8 cellular contexts compared by ENCODE assay signal in genomic region chr13:46598820-46599180, GRCh38. TPM values are rescaled to one million over a fixed set of nuclear protein-coding genes. Genes with fewer than 3 reads are reported as not detected.
A peak's percentile ranks its signal among the peaks of the same experiment; 100 is the strongest.
DNase-seq lines count a peak whose midpoint lies in the region; ATAC-seq, FAIRE-seq and TF ChIP-seq lines count a peak whose summit lies in the region.
"Had no signal": no experiment of that assay in that cellular context is flagged by ENCODE, and none has a peak within 500 bp of the region (broad histone marks: within the 10 kb centered on the region; RNA-seq: fewer than 3 reads in every experiment).

No MANE protein-coding gene starts in this region.

- intact Hi-C loops in natural killer cell (cut with micrococcal nuclease) = no loop called here

- H3K4me3 ChIP-seq in SK-N-SH (ENCODE audit: low read depth in 2 of 2, low read length in 1 of 2) = no peak overlapping the region

- no peak overlapping the region for H3K4me2 ChIP-seq in SK-N-SH

- peaks cover 75 to 89% of the 10 kb centered on the region in 2 donors for H3K4me1 Mint-ChIP-seq in natural killer cell

- no peaks in the 10 kb centered on the region for H3K27me3 ChIP-seq in SK-N-SH (ENCODE audit: insufficient read depth)

- no peak for TF ChIP-seq EP300 in SK-N-SH (IDR thresholded peaks at IDR 0.05; ENCODE audit: borderline replicate concordance in 1 of 2, low read depth in 1 of 2, low read length in 1 of 2)

- H3K79me2 ChIP-seq in SK-N-SH (ENCODE audit: insufficient read depth) = peaks cover 95% of the 10 kb centered on the region

- H3K9me3 ChIP-seq in SK-N-SH = no peaks in the 10 kb centered on the region

- FAIRE-seq in RCC 7860 (lab: Jason Lieb, UNC) = no peak

- DNase-seq in natural killer cell (no peak), SK-N-SH (no peak), RCC 7860 (ENCODE audit: low spot score) (no peak)
- DNase-seq in stimulated activated CD4-positive, alpha-beta T cell treated with anti-CD3 and anti-CD28 coated beads, Interleukin-12 subunit alpha, Interleukin-12 subunit beta, amount 100 ng/mL, for 4 hours = no peak
- DNase-seq: NCI-H526 had no signal

- H3K4me1 ChIP-seq in SK-N-SH (ENCODE audit: control insufficient read depth in 1 of 2, insufficient read depth in 2 of 2, low read depth in 1 of 2, low read length in 1 of 2) = peaks cover 23 to 28% of the 10 kb centered on the region in 2 experiments; a peak in 3 of 4 replicates

- H3K9me2 ChIP-seq in SK-N-SH = no peaks in the 10 kb centered on the region

- peaks cover 50% of the 10 kb centered on the region for H4K20me1 ChIP-seq in SK-N-SH (ENCODE audit: insufficient read depth)

- peak overlapping the region; percentile 53 to 76 for H3K27ac Mint-ChIP-seq in natural killer cell

- no peak for TF ChIP-seq RAD21 in SK-N-SH (IDR thresholded peaks at IDR 0.05; ENCODE audit: low read length)

- H2AFZ ChIP-seq in SK-N-SH (ENCODE audit: low read depth) = no peak overlapping the region

- H3K27me3 Mint-ChIP-seq in natural killer cell (ENCODE audit: low read depth in 2 of 2) = no peaks in the 10 kb centered on the region

- H3F3A ChIP-seq in SK-N-SH (replicated peaks; ENCODE audit: insufficient read depth) = peaks cover 6% of the 10 kb centered on the region

- WGBS in SK-N-SH (ENCODE audit: low lambda C conversion rate) = 95% methylated on average over 2 of the region's 2 CpGs

- H3K36me3 Mint-ChIP-seq in natural killer cell = no peaks in the 10 kb centered on the region

- H3K9me3 Mint-ChIP-seq in natural killer cell = no peaks in the 10 kb centered on the region

- H3K36me3 ChIP-seq in SK-N-SH (replicated peaks in 1 of 2; ENCODE audit: control insufficient read depth in 1 of 2, insufficient read depth in 2 of 2, low read length in 1 of 2) = no peaks in the 10 kb centered on the region

- peak overlapping the region; percentile 39 for H3K4me3 Mint-ChIP-seq in natural killer cell

- CTCF ChIA-PET in SK-N-SH (lab: Yijun Ruan, JAX) = interaction anchor here (1.1 kb wide), 1 partner anchor 11 kb away, joined by 3 read pairs; no protein-coding TSS in a partner anchor

- TF ChIP-seq CTCF in natural killer cell (IDR thresholded peaks at IDR 0.05) = no peak
- no peak for TF ChIP-seq CTCF in SK-N-SH (IDR thresholded peaks at IDR 0.05)

- no peak overlapping the region for H3K27ac ChIP-seq in SK-N-SH (ENCODE audit: low read depth in 2 of 2, low read length in 1 of 2)

- POLR2A ChIA-PET in SK-N-SH (lab: Yijun Ruan, JAX) = no interaction called here

- H3K9ac ChIP-seq in SK-N-SH = no peak overlapping the region

- ATAC-seq in GM18861 (IDR thresholded peaks at IDR 0.05; ENCODE audit: unreplicated experiment) (peak; percentile 37), GM21515 (IDR thresholded peaks at IDR 0.05; ENCODE audit: unreplicated experiment) (peak; percentile 47), HG03442 (IDR thresholded peaks at IDR 0.05; ENCODE audit: unreplicated experiment) (peak; percentile 49), natural killer cell (peak in 1 of 3 donors; percentile 30)

TF ChIP-seq in SK-N-SH, 30 proteins besides CTCF, POLR2A, EP300 and RAD21:
- TF ChIP-seq, protein P1, sequence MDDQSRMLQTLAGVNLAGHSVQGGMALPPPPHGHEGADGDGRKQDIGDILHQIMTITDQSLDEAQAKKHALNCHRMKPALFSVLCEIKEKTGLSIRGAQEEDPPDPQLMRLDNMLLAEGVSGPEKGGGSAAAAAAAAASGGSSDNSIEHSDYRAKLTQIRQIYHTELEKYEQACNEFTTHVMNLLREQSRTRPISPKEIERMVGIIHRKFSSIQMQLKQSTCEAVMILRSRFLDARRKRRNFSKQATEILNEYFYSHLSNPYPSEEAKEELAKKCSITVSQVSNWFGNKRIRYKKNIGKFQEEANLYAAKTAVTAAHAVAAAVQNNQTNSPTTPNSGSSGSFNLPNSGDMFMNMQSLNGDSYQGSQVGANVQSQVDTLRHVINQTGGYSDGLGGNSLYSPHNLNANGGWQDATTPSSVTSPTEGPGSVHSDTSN (IDR thresholded peaks at IDR 0.05) = no peak
- no peak for TF ChIP-seq FOXJ3 (CRISPR knock-in tag; IDR thresholded peaks at IDR 0.05)
- TF ChIP-seq, protein P2, sequence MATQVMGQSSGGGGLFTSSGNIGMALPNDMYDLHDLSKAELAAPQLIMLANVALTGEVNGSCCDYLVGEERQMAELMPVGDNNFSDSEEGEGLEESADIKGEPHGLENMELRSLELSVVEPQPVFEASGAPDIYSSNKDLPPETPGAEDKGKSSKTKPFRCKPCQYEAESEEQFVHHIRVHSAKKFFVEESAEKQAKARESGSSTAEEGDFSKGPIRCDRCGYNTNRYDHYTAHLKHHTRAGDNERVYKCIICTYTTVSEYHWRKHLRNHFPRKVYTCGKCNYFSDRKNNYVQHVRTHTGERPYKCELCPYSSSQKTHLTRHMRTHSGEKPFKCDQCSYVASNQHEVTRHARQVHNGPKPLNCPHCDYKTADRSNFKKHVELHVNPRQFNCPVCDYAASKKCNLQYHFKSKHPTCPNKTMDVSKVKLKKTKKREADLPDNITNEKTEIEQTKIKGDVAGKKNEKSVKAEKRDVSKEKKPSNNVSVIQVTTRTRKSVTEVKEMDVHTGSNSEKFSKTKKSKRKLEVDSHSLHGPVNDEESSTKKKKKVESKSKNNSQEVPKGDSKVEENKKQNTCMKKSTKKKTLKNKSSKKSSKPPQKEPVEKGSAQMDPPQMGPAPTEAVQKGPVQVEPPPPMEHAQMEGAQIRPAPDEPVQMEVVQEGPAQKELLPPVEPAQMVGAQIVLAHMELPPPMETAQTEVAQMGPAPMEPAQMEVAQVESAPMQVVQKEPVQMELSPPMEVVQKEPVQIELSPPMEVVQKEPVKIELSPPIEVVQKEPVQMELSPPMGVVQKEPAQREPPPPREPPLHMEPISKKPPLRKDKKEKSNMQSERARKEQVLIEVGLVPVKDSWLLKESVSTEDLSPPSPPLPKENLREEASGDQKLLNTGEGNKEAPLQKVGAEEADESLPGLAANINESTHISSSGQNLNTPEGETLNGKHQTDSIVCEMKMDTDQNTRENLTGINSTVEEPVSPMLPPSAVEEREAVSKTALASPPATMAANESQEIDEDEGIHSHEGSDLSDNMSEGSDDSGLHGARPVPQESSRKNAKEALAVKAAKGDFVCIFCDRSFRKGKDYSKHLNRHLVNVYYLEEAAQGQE (IDR thresholded peaks at IDR 0.05; ENCODE audit: low read depth, low read length) = no peak
- TF ChIP-seq RXRA (IDR thresholded peaks at IDR 0.05; ENCODE audit: borderline replicate concordance, low read depth) = no peak
- no peak for TF ChIP-seq TEAD4 (IDR thresholded peaks at IDR 0.05; ENCODE audit: borderline replicate concordance, insufficient read depth)
- no peak for TF ChIP-seq SIN3A (IDR thresholded peaks at IDR 0.05; ENCODE audit: borderline replicate concordance, low read depth, low read length)
- TF ChIP-seq EZH2phosphoT487 (IDR thresholded peaks at IDR 0.05; ENCODE audit: borderline replicate concordance, low read depth) = no peak
- no peak for TF ChIP-seq YY1 (IDR thresholded peaks at IDR 0.05; ENCODE audit: low read depth)
- TF ChIP-seq NFIC (IDR thresholded peaks at IDR 0.05; ENCODE audit: borderline replicate concordance) = no peak
- TF ChIP-seq, protein P3, sequence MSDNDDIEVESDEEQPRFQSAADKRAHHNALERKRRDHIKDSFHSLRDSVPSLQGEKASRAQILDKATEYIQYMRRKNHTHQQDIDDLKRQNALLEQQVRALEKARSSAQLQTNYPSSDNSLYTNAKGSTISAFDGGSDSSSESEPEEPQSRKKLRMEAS (IDR thresholded peaks at IDR 0.05; ENCODE audit: low read depth) = no peak
- TF ChIP-seq TAF1 (IDR thresholded peaks at IDR 0.05; ENCODE audit: borderline replicate concordance, low read depth, low read length) = no peak
- TF ChIP-seq FOXM1 (IDR thresholded peaks at IDR 0.05; ENCODE audit: low read depth) = no peak

RNA-seq across cellular contexts. Expression of gene LRCH1, which starts 45.8 kb away (rescaled TPM):
- total RNA-seq in natural killer cell = 10 to 100 TPM; 23.7 to 32.2 (median 29.6) TPM
- 5.5 and 7.8 TPM in 2 replicates for polyA plus RNA-seq in SK-N-SH (2012; rRNA removed)
- 6.8 and 7.0 TPM in 2 replicates for polyA plus RNA-seq in SK-N-SH (2012; cell fraction: cytosol; rRNA removed)
- 5.0 and 9.5 TPM in 2 replicates for polyA plus RNA-seq in SK-N-SH (2012; cell fraction: nucleus; rRNA removed)
